23 cellular contexts compared by ENCODE assay signal in the genomic region with DNA sequence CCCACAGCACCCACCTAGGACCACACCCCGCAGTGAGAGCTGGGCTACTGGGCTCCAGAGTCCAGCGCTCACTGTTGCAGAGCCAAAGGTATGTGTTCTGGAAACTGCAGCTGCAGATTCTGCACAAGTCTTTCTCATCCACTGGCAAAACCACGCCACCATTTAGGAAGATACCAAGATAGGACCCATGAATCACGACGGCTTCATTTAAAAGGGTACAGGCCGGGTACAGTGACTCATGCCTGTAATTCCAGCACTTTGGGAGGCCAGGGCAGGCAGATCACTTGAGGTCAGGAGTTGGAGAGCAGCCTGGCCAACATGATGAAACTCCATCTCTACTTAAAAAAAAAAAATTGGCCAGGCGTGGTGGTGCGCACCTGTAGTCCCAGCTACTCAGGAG. TPM values are rescaled to one million over a fixed set of nuclear protein-coding genes. Genes with fewer than 3 reads are reported as not detected.
DNase-seq lines count a peak whose midpoint lies in the region; ATAC-seq and TF ChIP-seq lines count a peak whose summit lies in the region.
"Had no signal": no experiment of that assay in that cellular context is flagged by ENCODE, and none has a peak within 500 bp of the region (broad histone marks: within the 10 kb centered on the region; RNA-seq: fewer than 3 reads in every experiment).

No MANE protein-coding gene starts in this region.

- H3K27me3 Mint-ChIP-seq in chondrocyte (ENCODE audit: low read depth) = peaks cover 32% of the 10 kb centered on the region
- H3K27me3 Mint-ChIP-seq: activated B cell treated with CpG ODN at 0.5 μM for 24 hours; activated naive CD8-positive, alpha-beta T cell treated with anti-CD3 and anti-CD28 coated beads for 36 hours; effector memory CD8-positive, alpha-beta T cell; stimulated activated memory B cell treated with anti-CD40 and anti-IgM and Interleukin-4, amounts not matched to agents 10 μg/mL and 1 μg/mL and 100 μg/mL, for 72 hours had no signal

- H3K36me3 Mint-ChIP-seq in chondrocyte (ENCODE audit: low read depth) = peaks cover 2% of the 10 kb centered on the region

- DNase-seq in Daoy (ENCODE audit: low read depth) = peak; percentile 53
- peak; percentile 89 for DNase-seq in M059J (ENCODE audit: low read depth)
- peak; percentile 37 for DNase-seq in chondrocyte (ENCODE audit: low spot score)
- DNase-seq in omental fat pad (ENCODE audit: low spot score) = no peak
- no peak for DNase-seq in HuH-7.5 (ENCODE audit: low spot score)
- DNase-seq: activated B cell treated with CpG ODN at 0.5 μM for 24 hours; activated CD4-positive, alpha-beta T cell treated with anti-CD3 and anti-CD28 coated beads, Interleukin-2, amount 50 U/mL, for 48 hours; activated CD8-positive, alpha-beta memory T cell treated with anti-CD3 and anti-CD28 coated beads, Interleukin-2, amount 50 U/mL, for 48 hours; activated naive CD8-positive, alpha-beta T cell treated with anti-CD3 and anti-CD28 coated beads for 36 hours; effector memory CD8-positive, alpha-beta T cell; esophagus squamous epithelium; NCI-H1417; NCI-H510A treated with DMSO at 0.1 percent for 48 hours; nephron progenitor cell; stimulated activated CD4-positive, alpha-beta T cell treated with anti-CD3 and anti-CD28 coated beads, Interleukin-2, amount 100 ng/mL, for 24 hours; T-helper 2 cell; uterus had no signal

- no peaks in the 10 kb centered on the region for H3K9me3 Mint-ChIP-seq in chondrocyte (ENCODE audit: low read depth)
- H3K9me3 Mint-ChIP-seq: activated B cell treated with CpG ODN at 0.5 μM for 24 hours; activated naive CD8-positive, alpha-beta T cell treated with anti-CD3 and anti-CD28 coated beads for 36 hours; effector memory CD8-positive, alpha-beta T cell; stimulated activated memory B cell treated with anti-CD40 and anti-IgM and Interleukin-4, amounts not matched to agents 10 μg/mL and 1 μg/mL and 100 μg/mL, for 72 hours had no signal

- H3K4me1 Mint-ChIP-seq in chondrocyte (ENCODE audit: low read depth) = no peaks in the 10 kb centered on the region
- H3K4me1 Mint-ChIP-seq: activated B cell treated with CpG ODN at 0.5 μM for 24 hours; activated naive CD8-positive, alpha-beta T cell treated with anti-CD3 and anti-CD28 coated beads for 36 hours; stimulated activated memory B cell treated with anti-CD40 and anti-IgM and Interleukin-4, amounts not matched to agents 10 μg/mL and 1 μg/mL and 100 μg/mL, for 72 hours had no signal

- TF ChIP-seq CTCF in chondrocyte (IDR thresholded peaks at IDR 0.05) = no peak
- no peak for TF ChIP-seq CTCF in omental fat pad (IDR thresholded peaks at IDR 0.05)

- no peak overlapping the region for H3K4me3 Mint-ChIP-seq in chondrocyte (ENCODE audit: unreplicated experiment)
- H3K4me3 Mint-ChIP-seq: activated B cell treated with CpG ODN at 0.5 μM for 24 hours; activated naive CD8-positive, alpha-beta T cell treated with anti-CD3 and anti-CD28 coated beads for 36 hours; effector memory CD8-positive, alpha-beta T cell; nephron progenitor cell; stimulated activated memory B cell treated with anti-CD40 and anti-IgM and Interleukin-4, amounts not matched to agents 10 μg/mL and 1 μg/mL and 100 μg/mL, for 72 hours had no signal

- no peak overlapping the region for H3K27ac Mint-ChIP-seq in chondrocyte (ENCODE audit: unreplicated experiment)
- H3K27ac Mint-ChIP-seq: activated B cell treated with CpG ODN at 0.5 μM for 24 hours; activated naive CD8-positive, alpha-beta T cell treated with anti-CD3 and anti-CD28 coated beads for 36 hours; effector memory CD8-positive, alpha-beta T cell; nephron progenitor cell; stimulated activated memory B cell treated with anti-CD40 and anti-IgM and Interleukin-4, amounts not matched to agents 10 μg/mL and 1 μg/mL and 100 μg/mL, for 72 hours had no signal

- ATAC-seq in omental fat pad (ENCODE audit: low FRiP score) = peak; percentile 24
- ATAC-seq in HG03159 (IDR thresholded peaks at IDR 0.05; ENCODE audit: unreplicated experiment) = no peak
- ATAC-seq in GM21825 (IDR thresholded peaks at IDR 0.05; ENCODE audit: unreplicated experiment) = no peak
- ATAC-seq in GM21737 (IDR thresholded peaks at IDR 0.05; ENCODE audit: unreplicated experiment) = no peak
- ATAC-seq: effector memory CD8-positive, alpha-beta T cell; left lung; stimulated activated memory B cell treated with anti-CD40 and anti-IgM and Interleukin-4, amounts not matched to agents 10 μg/mL and 1 μg/mL and 100 μg/mL, for 72 hours had no signal

RNA-seq across cellular contexts. Expression of gene FOXF1, which starts 18.8 kb away (rescaled TPM):
- total RNA-seq in Daoy (2014; rRNA removed; shearing (Covaris generic)) = 2.1 and 2.2 TPM in 2 replicates
- 11.1 and 21.2 TPM in 2 replicates for total RNA-seq in M059J (2014; rRNA removed; shearing (Covaris generic))
- total RNA-seq in chondrocyte (not detected in 3 replicates), omental fat pad (1 to 10 TPM in 3 of 4 donors, under 1 TPM in 1; 0.88 to 6.6 (median 1.4) TPM)
- total RNA-seq: activated B cell treated with CpG ODN at 0.5 μM for 24 hours; activated naive CD8-positive, alpha-beta T cell treated with anti-CD3 and anti-CD28 coated beads for 36 hours had no signal

RNA-seq across cellular contexts. Expression of gene MTHFSD, which starts 25.9 kb away (rescaled TPM):
- total RNA-seq in Daoy (2014; rRNA removed; shearing (Covaris generic)) = 6.5 and 13.9 TPM in 2 replicates
- total RNA-seq in M059J (2014; rRNA removed; shearing (Covaris generic)) = 9.6 and 18.3 TPM in 2 replicates
- total RNA-seq in chondrocyte (8.1 to 13.2 TPM (median 8.5 TPM) in 3 replicates), omental fat pad (10 to 100 TPM in 1 of 4 donors, 1 to 10 TPM in 3; 6.4 to 20.2 (median 9.1) TPM)

RNA-seq across cellular contexts. Expression of gene FOXC2, which starts 37.5 kb away (rescaled TPM):
- total RNA-seq in Daoy (2014; rRNA removed; shearing (Covaris generic)) = 4.6 and 5.4 TPM in 2 replicates
- total RNA-seq in M059J (2014; rRNA removed; shearing (Covaris generic)) = 0.49 and 2.0 TPM in 2 replicates
- total RNA-seq in chondrocyte = 70.4 to 84.2 TPM (median 77.8 TPM) in 3 replicates
- under 1 TPM; 0.25 to 0.72 (median 0.38) TPM for total RNA-seq in omental fat pad
- total RNA-seq: activated B cell treated with CpG ODN at 0.5 μM for 24 hours; activated naive CD8-positive, alpha-beta T cell treated with anti-CD3 and anti-CD28 coated beads for 36 hours; SK-MEL-5 had no signal

RNA-seq across cellular contexts. Expression of gene FOXL1, which starts 49.2 kb away (rescaled TPM):
- total RNA-seq in Daoy (2014; rRNA removed; shearing (Covaris generic)) = 4.9 and 5.0 TPM in 2 replicates
- total RNA-seq in M059J (2014; rRNA removed; shearing (Covaris generic)) = 4.1 and 4.2 TPM in 2 replicates
- total RNA-seq in chondrocyte = 7.7 to 10.1 TPM (median 8.1 TPM) in 3 replicates
- 1 to 10 TPM in 1 of 4 donors, under 1 TPM in 3; 0.09 to 1.3 (median 0.43) TPM for total RNA-seq in omental fat pad
- total RNA-seq: activated B cell treated with CpG ODN at 0.5 μM for 24 hours; activated naive CD8-positive, alpha-beta T cell treated with anti-CD3 and anti-CD28 coated beads for 36 hours; SK-MEL-5 had no signal

Comparison
In these comparisons a context has a peak if more than half of its experiments do, and no peak if none do; other contexts are left out.
1. DNase-seq: peak in Daoy (single experiment), M059J (single experiment) and chondrocyte (single experiment); none in omental fat pad (single experiment) and HuH-7.5 (single experiment).
2. RNA of gene FOXC2, which starts 37.5 kb away (total RNA-seq): 70.4 to 84.2 TPM in chondrocyte; 4.6 to 5.4 TPM in Daoy, 0.49 to 2.0 TPM in M059J and 0.25 to 0.72 TPM in omental fat pad; every median in the first group is over 10 times any median in the second.